ENCODE assay signal across 15 cellular contexts in genomic region chr7:80450621-80451308, GRCh38.
DNase-seq lines count a peak whose midpoint lies in the region; ATAC-seq and TF ChIP-seq lines count a peak whose summit lies in the region.
"Had no signal": no experiment of that assay in that cellular context is flagged by ENCODE, and none has a peak within 500 bp of the region (broad histone marks: within the 10 kb centered on the region; RNA-seq: fewer than 3 reads in every experiment).

No MANE protein-coding gene starts in this region.

- no peak overlapping the region for H3K27ac ChIP-seq in left ventricle myocardium inferior (replicated peaks)
- H3K27ac ChIP-seq: right atrium auricular region had no signal

- ATAC-seq in GM19023 (IDR thresholded peaks at IDR 0.05; ENCODE audit: unreplicated experiment), result no peak
- ATAC-seq: stimulated activated naive CD8-positive, alpha-beta T cell treated with anti-CD3 and anti-CD28 coated beads, Interleukin-15, amount 100 ng/mL, for 72 hours had no signal

- no peaks in the 10 kb centered on the region for H3K36me3 ChIP-seq in left ventricle myocardium inferior
- H3K36me3 ChIP-seq: right atrium auricular region had no signal

- H3K4me3 ChIP-seq in cardiac fibroblast (replicated peaks in 1 of 2; ENCODE audit: low read depth in 2 of 2, low read length in 2 of 2), result no peak overlapping the region
- H3K4me3 ChIP-seq in left ventricle myocardium inferior, result no peak overlapping the region
- H3K4me3 ChIP-seq: right atrium auricular region had no signal

- intact Hi-C loops in left ventricle myocardium inferior (cut with micrococcal nuclease), result no loop called here

- DNase-seq in ELR (ENCODE audit: low read depth) (peak; percentile 29), NCI-H226 (peak; percentile 52), cardiac fibroblast (ENCODE audit: low read depth in 2 of 2) (peak; percentile 18 to 48), myocyte (ENCODE audit: low read depth) (peak; percentile 69), NAMALWA (ENCODE audit: low spot score) (no peak), left ventricle myocardium inferior (no peak), NCI-H345 (lab: John Stamatoyannopoulos, UW) (no peak)
- DNase-seq: activated CD4-positive, CD25-positive, alpha-beta regulatory T cell; CD4-positive, CD25-positive, alpha-beta regulatory T cell; NCI-H1092 treated with DMSO at 0.1 percent for 48 hours; NCI-H510A treated with DMSO at 0.1 percent for 48 hours; Right ventricle myocardium superior; stimulated activated naive CD8-positive, alpha-beta T cell treated with anti-CD3 and anti-CD28 coated beads, Interleukin-15, amount 100 ng/mL, for 72 hours had no signal

- TF ChIP-seq CTCF in cardiac fibroblast (IDR thresholded peaks at IDR 0.05; ENCODE audit: low read depth, low read length) (no peak), left ventricle myocardium inferior (IDR thresholded peaks at IDR 0.05; ENCODE audit: borderline replicate concordance) (no peak)

- H3K27me3 ChIP-seq in left ventricle myocardium inferior (ENCODE audit: low read depth), result no peaks in the 10 kb centered on the region
- H3K27me3 ChIP-seq: right atrium auricular region had no signal

- no peaks in the 10 kb centered on the region for H3K4me1 ChIP-seq in left ventricle myocardium inferior
- H3K4me1 ChIP-seq: right atrium auricular region had no signal

- H3K9me3 ChIP-seq in left ventricle myocardium inferior (replicated peaks), result no peaks in the 10 kb centered on the region
- H3K9me3 ChIP-seq: right atrium auricular region had no signal

Comparison
In these comparisons a context has a peak if more than half of its experiments do, and no peak if none do; other contexts are left out.
1. DNase-seq: peak in ELR (single experiment), NCI-H226 (single experiment), cardiac fibroblast (2 of 2) and myocyte (single experiment); none in NAMALWA (single experiment), left ventricle myocardium inferior (single experiment) and NCI-H345 (single experiment).